ENCODE assay signal across 24 cellular contexts in genomic region chr1:223609961-223610360, GRCh38. TPM values are rescaled to one million over a fixed set of nuclear protein-coding genes. Genes with fewer than 3 reads are reported as not detected.
DNase-seq lines count a peak whose midpoint lies in the region; ATAC-seq, FAIRE-seq and TF ChIP-seq lines count a peak whose summit lies in the region.
"Had no signal": no experiment of that assay in that cellular context is flagged by ENCODE, and none has a peak within 500 bp of the region (broad histone marks: within the 10 kb centered on the region; RNA-seq: fewer than 3 reads in every experiment).

No MANE protein-coding gene starts in this region.

- BruUV-seq in GM12878 (replicated peaks; lab: Mats Ljungman, UMichigan): no TSS peak

- no peak for TF ChIP-seq RAD21 in GM12878 (IDR thresholded peaks at IDR 0.05; ENCODE audit: insufficient read depth, low read depth, low read length)

- CTCF ChIA-PET in GM12878 (lab: Yijun Ruan, JAX): interaction anchor here (1.0 to 7.4 kb wide), 10 partner anchors 13 to 88 kb away, joined by 3 to 160 read pairs (median 6); no protein-coding TSS in a partner anchor

- FAIRE-seq in GM12878 (lab: Jason Lieb, UNC): no peak
- FAIRE-seq: A549, GM12892 had no signal

- H3K4me3 ChIP-seq in cardiac muscle cell (no peak overlapping the region), GM12878 (no peak overlapping the region), body of pancreas (no peak overlapping the region)
- H3K4me3 ChIP-seq: A549, HAP-1 had no signal

- in situ Hi-C loops in GM12878 (cut with MboI): no loop called here

- H4K20me1 ChIP-seq in GM12878 (ENCODE audit: control insufficient read depth, insufficient read depth): no peaks in the 10 kb centered on the region

- DNase-seq in cardiac muscle cell (ENCODE audit: low read depth in 1 of 2, low spot score in 1 of 2): no peak
- no peak for DNase-seq in cardiac septum (ENCODE audit: low spot score)
- peak; percentile 81 for DNase-seq in NCI-H1417 treated with DMSO at 0.1 percent for 48 hours (lab: John Stamatoyannopoulos, UW)
- no peak for DNase-seq in GM12878 (ENCODE audit: low read depth, low spot score)
- DNase-seq in body of pancreas: no peak
- DNase-seq in NCI-H1694 (lab: John Stamatoyannopoulos, UW): no peak
- DNase-seq in DMS53 (lab: John Stamatoyannopoulos, UW): no peak
- DNase-seq: BE2C; DMS 273 treated with DMSO at 0.1 percent for 48 hours; DND-41; KBM-7; MM.1S; NCI-H1048; NCI-H1930; NCI-H226; NCI-H524 treated with DMSO at 0.1 percent for 48 hours; NK-92 treated with Interleukin-12 subunit alpha and Interleukin-12 subunit beta, amount 100 ng/mL, for 24 hours; T-cell had no signal

- H3K9ac ChIP-seq in GM12878 (ENCODE audit: control insufficient read depth, insufficient read depth, low read length): no peak overlapping the region

- peak overlapping the region; percentile 4 for H3K27ac ChIP-seq in cardiac muscle cell
- no peak overlapping the region for H3K27ac ChIP-seq in GM12878 (ENCODE audit: control insufficient read depth, insufficient read depth)
- H3K27ac ChIP-seq in body of pancreas: no peak overlapping the region
- H3K27ac ChIP-seq: A549, HL-60 had no signal

- POLR2A ChIA-PET in GM12878 (lab: Charles Lee): interaction anchor here (0.6 to 4.3 kb wide), 4 partner anchors 17 to 74 kb away, joined by 3 to 23 read pairs (median 4); no protein-coding TSS in a partner anchor

- H3K79me2 ChIP-seq in GM12878 (ENCODE audit: control insufficient read depth, insufficient read depth, low read length): no peaks in the 10 kb centered on the region

- H2AFZ ChIP-seq in GM12878 (ENCODE audit: control insufficient read depth, low read depth, low read length): no peak overlapping the region

- 57% methylated on average over 3 of the region's 3 CpGs for WGBS in GM12878 (ENCODE audit: insufficient coverage, insufficient replicate concordance, low lambda C conversion rate, missing lambda C conversion rate)
- 93 to 95% methylated on average over 3 of the region's 3 CpGs for WGBS in body of pancreas, 2 donors

- TF ChIP-seq EP300 in GM12878 (IDR thresholded peaks at IDR 0.05; ENCODE audit: borderline replicate concordance in 1 of 2, control insufficient read depth in 1 of 2, low read depth in 2 of 2, low read length in 2 of 2): no peak

- intact Hi-C loops in cardiac septum (cut with DNase I): no loop called here
- intact Hi-C loops in GM12878 (cut with micrococcal nuclease; ENCODE audit: unreplicated experiment): no loop called here
- intact Hi-C loops in body of pancreas (cut with DNase I): no loop called here

- TF ChIP-seq POLR2A in GM12878 (IDR thresholded peaks at IDR 0.05; ENCODE audit: low read depth, low read length) (no peak), body of pancreas (IDR thresholded peaks at IDR 0.05) (no peak)

- ATAC-seq in GM12878 (peak; percentile 36; the same call in 2 of the 3 replicates), body of pancreas (no peak)
- ATAC-seq: A549, Panc1, SK-N-SH treated with all-trans-retinoic acid at 6 μM for 48 hours, T-cell had no signal

- TF ChIP-seq CTCF in cardiac muscle cell (IDR thresholded peaks at IDR 0.05; ENCODE audit: low read depth, low read length): no peak
- no peak for TF ChIP-seq CTCF in GM12878 (IDR thresholded peaks at IDR 0.05 in 2 of 3, conservative IDR thresholded peaks at IDR 0.05 in 1 of 3; ENCODE audit: control insufficient read depth in 2 of 3, extremely low read depth in 1 of 3, insufficient read depth in 1 of 3, low read depth in 3 of 3, low read length in 3 of 3)
- TF ChIP-seq CTCF in body of pancreas (IDR thresholded peaks at IDR 0.05): no peak

- no peaks in the 10 kb centered on the region for H3K9me3 ChIP-seq in cardiac muscle cell (ENCODE audit: low read depth)
- no peaks in the 10 kb centered on the region for H3K9me3 ChIP-seq in GM12878 (replicated peaks; ENCODE audit: control insufficient read depth, insufficient read depth, low read length)
- no peaks in the 10 kb centered on the region for H3K9me3 ChIP-seq in body of pancreas
- H3K9me3 ChIP-seq: A549, BE2C, HAP-1 had no signal

- RAD21 ChIA-PET in GM12878 (lab: Charles Lee; ENCODE audit: unreplicated experiment): interaction anchor here (0.9 to 4.6 kb wide), 6 partner anchors 10 to 74 kb away, joined by 3 to 46 read pairs (median 4); no protein-coding TSS in a partner anchor

- SMC1A ChIA-PET in GM12878 (lab: Charles Lee; ENCODE audit: uncharacterized antibody, unreplicated experiment): interaction anchor here (1.1 to 6.0 kb wide), 8 partner anchors 10 to 86 kb away, joined by 3 to 69 read pairs (median 6); no protein-coding TSS in a partner anchor

- no peaks in the 10 kb centered on the region for H3K36me3 ChIP-seq in cardiac muscle cell
- no peaks in the 10 kb centered on the region for H3K36me3 ChIP-seq in GM12878 (ENCODE audit: control insufficient read depth in 2 of 2, insufficient read depth in 2 of 2, low read length in 1 of 2)
- H3K36me3 ChIP-seq in body of pancreas (replicated peaks in 1 of 2; ENCODE audit: insufficient read depth in 1 of 2, low read depth in 2 of 2): no peaks in the 10 kb centered on the region
- H3K36me3 ChIP-seq: BE2C, HAP-1 had no signal

- H3K27me3 ChIP-seq in cardiac muscle cell (no peaks in the 10 kb centered on the region), GM12878 (replicated peaks in 1 of 2; ENCODE audit: control insufficient read depth in 2 of 2, insufficient read depth in 2 of 2, low read length in 1 of 2) (peaks cover 0 to 3% of the 10 kb centered on the region in 2 experiments; a peak in 1 of 4 replicates), body of pancreas (no peaks in the 10 kb centered on the region)
- H3K27me3 ChIP-seq: BE2C had no signal

- H3K4me1 ChIP-seq in cardiac muscle cell (ENCODE audit: low read depth) (peaks cover 5% of the 10 kb centered on the region), GM12878 (ENCODE audit: control insufficient read depth, insufficient read depth, low read length) (no peaks in the 10 kb centered on the region), body of pancreas (no peaks in the 10 kb centered on the region)
- H3K4me1 ChIP-seq: A549, BE2C, HAP-1 had no signal

- H3K4me2 ChIP-seq in GM12878 (ENCODE audit: control insufficient read depth, insufficient read depth): no peak overlapping the region
- H3K4me2 ChIP-seq: A549 had no signal

TF ChIP-seq in GM12878, 131 proteins besides CTCF, POLR2A, EP300 and RAD21:
- TF ChIP-seq SMARCA5 (IDR thresholded peaks at IDR 0.05) (no peak), RELB (IDR thresholded peaks at IDR 0.05; ENCODE audit: low read depth) (no peak), SREBF1 (IDR thresholded peaks at IDR 0.05; ENCODE audit: low read length) (no peak), SKIL (IDR thresholded peaks at IDR 0.05; ENCODE audit: low read depth, poor library complexity, severe bottlenecking) (no peak), ZBED1 (IDR thresholded peaks at IDR 0.05; ENCODE audit: borderline replicate concordance) (no peak), MEF2A (IDR thresholded peaks at IDR 0.05; ENCODE audit: insufficient read depth, low read depth, low read length) (no peak), ZNF24 (IDR thresholded peaks at IDR 0.05) (no peak)

RNA-seq across cellular contexts. Expression of gene CAPN8, which starts 55.5 kb away (rescaled TPM):
- not detected in 2 replicates for total RNA-seq in cardiac muscle cell
- 0.15 TPM in 1 of 2 replicates, not detected in the other for polyA plus RNA-seq in cardiac muscle cell
- not detected for total RNA-seq in cardiac septum
- 2.5 TPM in 2 replicates for total RNA-seq in GM12878 (2013; cell fraction: nucleolus; rRNA removed)
- total RNA-seq in GM12878 (2014; rRNA removed): 7.4 and 8.3 TPM in 2 replicates
- total RNA-seq in GM12878 (2014; rRNA removed; fragmentation: Illumina TruSeq; extraction: Trizol): 6.4 and 7.3 TPM in 2 replicates
- total RNA-seq in GM12878 (2021): 7.5 and 7.6 TPM in 2 replicates
- polyA plus RNA-seq in GM12878 (2011; ENCODE audit: low read depth): 0.64 TPM
- polyA plus RNA-seq in GM12878 (2011; rRNA removed): 9.8 and 13.5 TPM in 2 replicates
- 11.4 and 14.2 TPM in 2 replicates for polyA plus RNA-seq in GM12878 (2011; cell fraction: cytosol; rRNA removed)
- polyA plus RNA-seq in GM12878 (2011; cell fraction: nucleus; rRNA removed): 15.4 and 23.1 TPM in 2 replicates
- polyA plus RNA-seq in GM12878 (2012): 0.66 TPM in 1 of 2 replicates, not detected in the other
- 8.4 and 8.6 TPM in 2 replicates for polyA plus RNA-seq in GM12878 (2014; fragmentation: Illumina TruSeq; extraction: Trizol)
- polyA plus RNA-seq in GM12878 (2014; fragmentation: Nextera tagmentation; extraction: Ambion mirVana): 10 to 100 TPM; 21.8 to 30.7 TPM
- 10.7 and 11.0 TPM in 2 replicates for polyA plus RNA-seq in GM12878 (2014; rRNA removed)
- 10 to 100 TPM; 14.4 to 16.0 TPM for polyA plus RNA-seq in GM12878 (2016; fragmentation: Nextera tagmentation; extraction: Ambion mirVana)
- polyA minus RNA-seq in GM12878 (2011; rRNA and poly(A)+ RNA removed): 3.0 and 5.3 TPM in 2 replicates
- not detected in 2 replicates for polyA minus RNA-seq in GM12878 (2011; cell fraction: cytosol; rRNA and poly(A)+ RNA removed)
- 1.1 and 2.9 TPM in 2 replicates for polyA minus RNA-seq in GM12878 (2011; cell fraction: nucleus; rRNA and poly(A)+ RNA removed)
- 10 to 100 TPM in 1 of 2 donors, not detected in 1; 43.1 TPM for total RNA-seq in body of pancreas
